20 cellular contexts compared by ENCODE assay signal in genomic region chr5:120938604-120939003, GRCh38.
DNase-seq lines count a peak whose midpoint lies in the region; ATAC-seq, FAIRE-seq and TF ChIP-seq lines count a peak whose summit lies in the region.
"Had no signal": no experiment of that assay in that cellular context is flagged by ENCODE, and none has a peak within 500 bp of the region (broad histone marks: within the 10 kb centered on the region; RNA-seq: fewer than 3 reads in every experiment).

No MANE protein-coding gene starts in this region.

- DNase-seq in LNCaP clone FGC (ENCODE audit: low read depth) (peak; percentile 31), SK-N-DZ (ENCODE audit: low spot score) (peak; percentile 32), left lobe of liver (ENCODE audit: low spot score) (no peak), GM12891 (ENCODE audit: insufficient read length, low spot score) (no peak), posterior vena cava (ENCODE audit: low spot score) (no peak)
- DNase-seq: C1 segment of cervical spinal cord; Calu3; CD4-positive, alpha-beta memory T cell; COR-L47; DMS153; EL; GDM1; GM23248; H7; HCEC 1CT had no signal

- TF ChIP-seq POLR2A in GM12891 (IDR thresholded peaks at IDR 0.05; ENCODE audit: low read depth, low read length), result no peak

- FAIRE-seq in GM12891 (lab: Jason Lieb, UNC), result no peak
- FAIRE-seq: GM12878, GM18507, H1 had no signal

- ATAC-seq in left lobe of liver, result peak; percentile 80
- no peak for ATAC-seq in GM18907 (IDR thresholded peaks at IDR 0.05; ENCODE audit: unreplicated experiment)
- ATAC-seq in HG03571 (IDR thresholded peaks at IDR 0.05; ENCODE audit: unreplicated experiment), result no peak
- ATAC-seq: GM12878 had no signal

- intact Hi-C loops in posterior vena cava (cut with DNase I), result no loop called here

- no peak for TF ChIP-seq CTCF in LNCaP clone FGC (IDR thresholded peaks at IDR 0.05; ENCODE audit: control insufficient read depth, extremely low read depth, insufficient read depth)

- H3K4me3 ChIP-seq in LNCaP clone FGC (ENCODE audit: low read depth, low read length), result no peak overlapping the region
- H3K4me3 ChIP-seq: GM12878, GM23248 had no signal

TF ChIP-seq in GM12891, 5 proteins besides CTCF, POLR2A, EP300 and RAD21:
- no peak for TF ChIP-seq PAX5 (IDR thresholded peaks at IDR 0.05; ENCODE audit: insufficient read depth, low read length, severe bottlenecking)
- no peak for TF ChIP-seq POLR2AphosphoS5 (IDR thresholded peaks at IDR 0.05; ENCODE audit: low read depth, low read length)
- TF ChIP-seq POU2F2 (IDR thresholded peaks at IDR 0.05; ENCODE audit: low read depth, low read length), result no peak
- no peak for TF ChIP-seq SPI1 (IDR thresholded peaks at IDR 0.05; ENCODE audit: low read depth, low read length)
- no peak for TF ChIP-seq TAF1 (IDR thresholded peaks at IDR 0.05; ENCODE audit: low read depth, low read length)
TF ChIP-seq in GM12891: peak in this region for 0.

Comparison
In these comparisons a context has a peak if more than half of its experiments do, and no peak if none do; other contexts are left out.
1. DNase-seq: peak in LNCaP clone FGC (single experiment) and SK-N-DZ (single experiment); none in left lobe of liver (single experiment), GM12891 (single experiment) and posterior vena cava (single experiment).